In the genomic region with DNA sequence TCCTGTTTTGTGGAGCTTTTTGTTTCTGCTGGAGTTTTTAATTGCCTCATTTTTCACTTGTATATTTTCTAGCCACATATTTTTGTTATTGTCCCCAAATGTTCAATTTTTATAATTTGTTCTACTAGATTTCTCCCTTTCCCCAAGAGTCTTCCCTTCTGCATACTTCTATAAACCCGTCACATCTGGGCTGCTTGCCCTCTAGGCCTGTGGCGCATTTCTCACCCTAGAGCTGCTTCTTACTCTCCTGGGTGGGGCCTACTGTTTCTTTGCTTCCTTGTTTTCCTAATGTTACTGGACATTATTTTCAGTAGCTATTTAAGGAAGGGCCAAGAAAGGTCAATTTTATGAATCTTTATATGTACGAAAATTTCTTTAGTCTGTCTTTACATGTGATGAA, we compare ENCODE assay signal across 21 cellular contexts. TPM values are rescaled to one million over a fixed set of nuclear protein-coding genes. Genes with fewer than 3 reads are reported as not detected.
"Had no signal": no experiment of that assay in that cellular context is flagged by ENCODE, and none has a peak within 500 bp of the region (broad histone marks: within the 10 kb centered on the region; RNA-seq: fewer than 3 reads in every experiment).

No MANE protein-coding gene starts in this region.

- H3K27ac Mint-ChIP-seq: activated naive CD8-positive, alpha-beta T cell treated with anti-CD3 and anti-CD28 coated beads, Interleukin-2, amount 10 ng/mL, durations not matched to agents 7 days and 5 days; effector memory CD8-positive, alpha-beta T cell; immature natural killer cell; nephron progenitor cell had no signal

- H3K36me3 ChIP-seq: heart left ventricle, prostate gland, tibial nerve, vagina had no signal

- H3K36me3 Mint-ChIP-seq: activated naive CD8-positive, alpha-beta T cell treated with anti-CD3 and anti-CD28 coated beads, Interleukin-2, amount 10 ng/mL, durations not matched to agents 7 days and 5 days; immature natural killer cell had no signal

- H3K4me3 ChIP-seq: heart left ventricle, prostate gland, tibial nerve, vagina had no signal

- H3K4me1 ChIP-seq: prostate gland, tibial nerve, vagina had no signal

- H3K27me3 ChIP-seq: heart left ventricle, tibial nerve, vagina had no signal

- H3K9me3 ChIP-seq: prostate gland, vagina had no signal

- H3K4me1 Mint-ChIP-seq: immature natural killer cell, nephron progenitor cell had no signal

- H3K9me3 Mint-ChIP-seq: activated naive CD8-positive, alpha-beta T cell treated with anti-CD3 and anti-CD28 coated beads, Interleukin-2, amount 10 ng/mL, durations not matched to agents 7 days and 5 days; effector memory CD8-positive, alpha-beta T cell; immature natural killer cell had no signal

- FAIRE-seq: small intestine had no signal

- DNase-seq: activated CD4-positive, alpha-beta T cell treated with anti-CD3 and anti-CD28 coated beads, Interleukin-2, amount 50 U/mL, for 1 hour; activated CD8-positive, alpha-beta memory T cell treated with anti-CD3 and anti-CD28 coated beads for 24 hours; activated naive CD4-positive, alpha-beta T cell; activated naive CD8-positive, alpha-beta T cell treated with anti-CD3 and anti-CD28 coated beads, Interleukin-2, amount 10 ng/mL, durations not matched to agents 7 days and 5 days; dermis blood vessel endothelial cell; effector memory CD8-positive, alpha-beta T cell; foreskin melanocyte; heart left ventricle; immature natural killer cell; nephron progenitor cell; occipital lobe; right cardiac atrium; stimulated activated CD4-positive, alpha-beta T cell treated with anti-CD3 and anti-CD28 coated beads, Interleukin-4, amount 100 ng/mL, for 24 hours; stimulated activated naive CD4-positive, alpha-beta T cell; substantia nigra; T-helper 9 cell had no signal

- H3K4me3 Mint-ChIP-seq: activated naive CD8-positive, alpha-beta T cell treated with anti-CD3 and anti-CD28 coated beads, Interleukin-2, amount 10 ng/mL, durations not matched to agents 7 days and 5 days; effector memory CD8-positive, alpha-beta T cell; immature natural killer cell; nephron progenitor cell had no signal

- H3K27ac ChIP-seq: heart left ventricle, prostate gland, tibial nerve, vagina had no signal

RNA-seq across cellular contexts. Expression of a gene that starts 51.5 kb away (rescaled TPM):
- total RNA-seq: activated naive CD8-positive, alpha-beta T cell treated with anti-CD3 and anti-CD28 coated beads, Interleukin-2, amount 10 ng/mL, durations not matched to agents 7 days and 5 days; dermis blood vessel endothelial cell; heart left ventricle; mesenteric fat pad had no signal
